In genomic region chr22:50524664-50525103, GRCh38 we compare ENCODE assay signal across 8 cellular contexts.
DNase-seq lines count a peak whose midpoint lies in the region; ATAC-seq and TF ChIP-seq lines count a peak whose summit lies in the region.

No MANE protein-coding gene starts in this region.

- H3K9ac ChIP-seq in OCI-LY3 (ENCODE audit: low read length), result peak overlapping the region; percentile 92
- H3K9ac ChIP-seq in parathyroid adenoma, result no peak overlapping the region

- no peak overlapping the region for H2AFZ ChIP-seq in OCI-LY3 (ENCODE audit: low read depth, low read length)
- H2AFZ ChIP-seq in parathyroid adenoma, result peak overlapping the region; percentile 74

- TF ChIP-seq CTCF in GM12864 (IDR thresholded peaks at IDR 0.05; ENCODE audit: low read depth, low read length, missing control alignments) (no peak), OCI-LY3 (IDR thresholded peaks at IDR 0.05; ENCODE audit: low read depth, low read length) (no peak), epithelial cell of esophagus (IDR thresholded peaks at IDR 0.05; ENCODE audit: insufficient read depth, low read depth, low read length, missing control alignments) (no peak), parathyroid adenoma (IDR thresholded peaks at IDR 0.05) (no peak)

- H3K79me2 ChIP-seq in OCI-LY3 (ENCODE audit: low read length) (peaks cover 22% of the 10 kb centered on the region), parathyroid adenoma (no peaks in the 10 kb centered on the region)

- peaks cover 13% of the 10 kb centered on the region for H3K4me1 ChIP-seq in OCI-LY3 (ENCODE audit: low read length)
- peaks cover 4% of the 10 kb centered on the region for H3K4me1 ChIP-seq in parathyroid adenoma

- H4K20me1 ChIP-seq in OCI-LY3 (ENCODE audit: insufficient read depth, low read length), result peaks cover 6% of the 10 kb centered on the region; the same call in 1 of the 2 replicates

- DNase-seq in GM12864 (ENCODE audit: low read depth) (no peak), epithelial cell of esophagus (ENCODE audit: low read depth) (no peak), GDM1 (lab: John Stamatoyannopoulos, UW) (no peak), HPDE6-E6E7 (ENCODE audit: extremely low spot score) (no peak), anterior cingulate cortex (lab: John Stamatoyannopoulos, UW) (no peak)

- H3K4me3 ChIP-seq in GM12864 (ENCODE audit: low read depth, low read length), result peak overlapping the region; percentile 60
- peak overlapping the region; percentile 84 for H3K4me3 ChIP-seq in OCI-LY3 (ENCODE audit: low read length)
- peak overlapping the region; percentile 82 for H3K4me3 ChIP-seq in epithelial cell of esophagus (ENCODE audit: low read length)
- peak overlapping the region; percentile 81 for H3K4me3 ChIP-seq in parathyroid adenoma (ENCODE audit: low read depth, low read length)

- H3K36me3 ChIP-seq in OCI-LY3 (replicated peaks; ENCODE audit: low read depth, low read length) (peaks cover 4% of the 10 kb centered on the region), parathyroid adenoma (ENCODE audit: control insufficient read depth, insufficient read depth, low read length) (no peaks in the 10 kb centered on the region)

- H3K4me2 ChIP-seq in OCI-LY3 (ENCODE audit: low read length), result peak overlapping the region; percentile 95
- peak overlapping the region; percentile 95 for H3K4me2 ChIP-seq in parathyroid adenoma (ENCODE audit: low read length)

- ATAC-seq in HG02610 (IDR thresholded peaks at IDR 0.05; ENCODE audit: unreplicated experiment), result no peak

- H3K27me3 ChIP-seq in OCI-LY3 (ENCODE audit: low read depth, low read length), result no peaks in the 10 kb centered on the region
- no peaks in the 10 kb centered on the region for H3K27me3 ChIP-seq in parathyroid adenoma (ENCODE audit: control insufficient read depth, insufficient read depth, low read length)

- H3K27ac ChIP-seq in OCI-LY3 (ENCODE audit: low read length) (peak overlapping the region; percentile 93), parathyroid adenoma (peak overlapping the region; percentile 95)

- H3K9me3 ChIP-seq in OCI-LY3 (ENCODE audit: insufficient read depth, low read length) (no peaks in the 10 kb centered on the region), parathyroid adenoma (ENCODE audit: control insufficient read depth, low read length) (no peaks in the 10 kb centered on the region)
